ENCODE assay signal across 1 cellular context in genomic region chr17:3953542-3953941, GRCh38.
TF ChIP-seq lines count a peak whose summit lies in the region.

No MANE protein-coding gene starts in this region.

TF ChIP-seq in H1, 55 proteins besides CTCF, POLR2A, EP300 and RAD21:
- TF ChIP-seq TAF7 (optimal IDR thresholded peaks at IDR 0.05; ENCODE audit: borderline replicate concordance, low read depth, low read length) (no peak), ATF3 (IDR thresholded peaks at IDR 0.05; ENCODE audit: insufficient read depth, low read depth, low read length) (no peak), MAFK (IDR thresholded peaks at IDR 0.05; ENCODE audit: low read depth, low read length) (no peak), NANOG (IDR thresholded peaks at IDR 0.05; ENCODE audit: insufficient read depth, low read depth, low read length, poor library complexity, severe bottlenecking) (no peak), USF2 (IDR thresholded peaks at IDR 0.05; ENCODE audit: low read length) (no peak), RFX5 (IDR thresholded peaks at IDR 0.05; ENCODE audit: borderline replicate concordance, low read depth, low read length) (no peak), ATF2 (IDR thresholded peaks at IDR 0.05; ENCODE audit: low read length) (no peak)
